Comparison of ENCODE assay signal across 15 cellular contexts in genomic region chr12:52352951-52353350, GRCh38. TPM values are rescaled to one million over a fixed set of nuclear protein-coding genes. Genes with fewer than 3 reads are reported as not detected.
DNase-seq lines count a peak whose midpoint lies in the region; ATAC-seq and TF ChIP-seq lines count a peak whose summit lies in the region.
"Had no signal": no experiment of that assay in that cellular context is flagged by ENCODE, and none has a peak within 500 bp of the region (broad histone marks: within the 10 kb centered on the region; RNA-seq: fewer than 3 reads in every experiment).

No MANE protein-coding gene starts in this region.

- 81 to 100% methylated on average over 2 of the region's 2 CpGs for WGBS in thyroid gland, 2 donors

- POLR2A ChIA-PET in naive thymus-derived CD8-positive, alpha-beta T cell (lab: Charles Lee): no interaction called here

- peak; percentile 13 for DNase-seq in activated naive CD4-positive, alpha-beta T cell treated with anti-CD3 and anti-CD28 coated beads, Interleukin-2, amount 10 ng/mL, durations not matched to agents 7 days and 5 days
- no peak for DNase-seq in activated naive CD4-positive, alpha-beta T cell (lab: John Stamatoyannopoulos, UW)
- no peak for DNase-seq in T-helper 17 cell
- DNase-seq in naive thymus-derived CD8-positive, alpha-beta T cell: peak in 1 of 10 donors; percentile 10
- no peak for DNase-seq in thyroid gland
- no peak for DNase-seq in vagina (ENCODE audit: extremely low spot score in 2 of 2)
- DNase-seq: 8988T; CD4-positive, CD25-positive, alpha-beta regulatory T cell; GM23248; IMR-90 had no signal

- peaks cover 47 to 53% of the 10 kb centered on the region in 2 donors for H3K4me1 ChIP-seq in thyroid gland
- H3K4me1 ChIP-seq in vagina: no peaks in the 10 kb centered on the region

- TF ChIP-seq CTCF in thyroid gland (IDR thresholded peaks at IDR 0.05) (no peak), vagina (IDR thresholded peaks at IDR 0.05) (no peak)

- H3K9me3 ChIP-seq in T-helper 17 cell (ENCODE audit: control insufficient read depth, low read length, poor library complexity, severe bottlenecking) (no peaks in the 10 kb centered on the region), thyroid gland (no peaks in the 10 kb centered on the region), vagina (no peaks in the 10 kb centered on the region)

- ATAC-seq in T-helper 17 cell (no peak), HG02763 (IDR thresholded peaks at IDR 0.05; ENCODE audit: unreplicated experiment) (no peak)
- ATAC-seq in naive thymus-derived CD8-positive, alpha-beta T cell: no peak
- ATAC-seq: HCT116 had no signal

- H3K4me3 Mint-ChIP-seq in activated naive CD4-positive, alpha-beta T cell treated with anti-CD3 and anti-CD28 coated beads, Interleukin-2, amount 10 ng/mL, durations not matched to agents 7 days and 5 days: no peak overlapping the region
- H3K4me3 Mint-ChIP-seq in T-helper 17 cell: peak overlapping the region; percentile 19
- H3K4me3 Mint-ChIP-seq in naive thymus-derived CD8-positive, alpha-beta T cell: peak overlapping the region in 6 of 10 donors; percentile 10 to 73 (median 25)
- H3K4me3 Mint-ChIP-seq: CD4-positive, CD25-positive, alpha-beta regulatory T cell had no signal

- H3K27me3 Mint-ChIP-seq in activated naive CD4-positive, alpha-beta T cell treated with anti-CD3 and anti-CD28 coated beads, Interleukin-2, amount 10 ng/mL, durations not matched to agents 7 days and 5 days: peaks cover 50% of the 10 kb centered on the region
- peaks cover 31% of the 10 kb centered on the region for H3K27me3 Mint-ChIP-seq in T-helper 17 cell
- H3K27me3 Mint-ChIP-seq in naive thymus-derived CD8-positive, alpha-beta T cell: peaks cover 0 to 16% (median 1%) of the 10 kb centered on the region in 5 donors
- H3K27me3 Mint-ChIP-seq: CD4-positive, CD25-positive, alpha-beta regulatory T cell had no signal

- H3K4me3 ChIP-seq in thyroid gland (replicated peaks in 1 of 3) (no peak overlapping the region), vagina (no peak overlapping the region)
- H3K4me3 ChIP-seq: BLaER1 treated with 17β-estradiol and CSF1 and Interleukin-3, amounts not matched to agents 10 nM and 100 nM; GM23248 had no signal

- H3K36me3 Mint-ChIP-seq in activated naive CD4-positive, alpha-beta T cell treated with anti-CD3 and anti-CD28 coated beads, Interleukin-2, amount 10 ng/mL, durations not matched to agents 7 days and 5 days: no peaks in the 10 kb centered on the region
- H3K36me3 Mint-ChIP-seq in T-helper 17 cell (ENCODE audit: low read depth): peaks cover 4% of the 10 kb centered on the region
- no peaks in the 10 kb centered on the region for H3K36me3 Mint-ChIP-seq in naive thymus-derived CD8-positive, alpha-beta T cell
- H3K36me3 Mint-ChIP-seq: CD4-positive, CD25-positive, alpha-beta regulatory T cell had no signal

- peaks cover 6% of the 10 kb centered on the region for H3K4me1 Mint-ChIP-seq in activated naive CD4-positive, alpha-beta T cell treated with anti-CD3 and anti-CD28 coated beads, Interleukin-2, amount 10 ng/mL, durations not matched to agents 7 days and 5 days
- peaks cover 20% of the 10 kb centered on the region for H3K4me1 Mint-ChIP-seq in T-helper 17 cell
- H3K4me1 Mint-ChIP-seq in naive thymus-derived CD8-positive, alpha-beta T cell: peaks cover 23 to 39% (median 37%) of the 10 kb centered on the region in 4 donors

- no peak overlapping the region for H3K27ac Mint-ChIP-seq in activated naive CD4-positive, alpha-beta T cell treated with anti-CD3 and anti-CD28 coated beads, Interleukin-2, amount 10 ng/mL, durations not matched to agents 7 days and 5 days
- H3K27ac Mint-ChIP-seq in T-helper 17 cell: no peak overlapping the region
- H3K27ac Mint-ChIP-seq in naive thymus-derived CD8-positive, alpha-beta T cell: peak overlapping the region in 2 of 10 donors; percentile 47 to 77

- CTCF ChIA-PET in activated naive CD4-positive, alpha-beta T cell treated with anti-CD3 and anti-CD28 coated beads, Interleukin-2, amount 10 ng/mL, durations not matched to agents 7 days and 5 days (lab: Charles Lee): interaction anchor here (0.7 to 1.7 kb wide), 4 partner anchors 8 to 518 kb away, joined by 3 to 8 read pairs (median 3); no protein-coding TSS in a partner anchor

- peak overlapping the region; percentile 70 to 95 (median 93) for H3K27ac ChIP-seq in thyroid gland
- H3K27ac ChIP-seq in vagina: no peak overlapping the region
- H3K27ac ChIP-seq: GM23248 had no signal

- intact Hi-C loops in thyroid gland (cut with DNase I): no loop called here
- intact Hi-C loops in vagina (cut with DNase I): no loop called here

- no peaks in the 10 kb centered on the region for H3K27me3 ChIP-seq in thyroid gland
- H3K27me3 ChIP-seq in vagina: no peaks in the 10 kb centered on the region
- H3K27me3 ChIP-seq: BLaER1 treated with 17β-estradiol and CSF1 and Interleukin-3, amounts not matched to agents 10 nM and 100 nM had no signal

- H3K36me3 ChIP-seq in thyroid gland (no peaks in the 10 kb centered on the region), vagina (no peaks in the 10 kb centered on the region)
- H3K36me3 ChIP-seq: BLaER1 treated with 17β-estradiol and CSF1 and Interleukin-3, amounts not matched to agents 10 nM and 100 nM had no signal

- no peak for TF ChIP-seq POLR2A in thyroid gland (IDR thresholded peaks at IDR 0.05)
- no peak for TF ChIP-seq POLR2A in vagina (IDR thresholded peaks at IDR 0.05)

- no peaks in the 10 kb centered on the region for H3K9me3 Mint-ChIP-seq in activated naive CD4-positive, alpha-beta T cell treated with anti-CD3 and anti-CD28 coated beads, Interleukin-2, amount 10 ng/mL, durations not matched to agents 7 days and 5 days
- H3K9me3 Mint-ChIP-seq in naive thymus-derived CD8-positive, alpha-beta T cell: no peaks in the 10 kb centered on the region

RNA-seq across cellular contexts. Expression of gene KRT85, which starts 14.3 kb away (rescaled TPM):
- not detected for total RNA-seq in T-helper 17 cell
- not detected for total RNA-seq in naive thymus-derived CD8-positive, alpha-beta T cell
- polyA plus RNA-seq in naive thymus-derived CD8-positive, alpha-beta T cell: not detected
- not detected for total RNA-seq in thyroid gland
- total RNA-seq in vagina: not detected
- total RNA-seq: CD4-positive, CD25-positive, alpha-beta regulatory T cell; GM23248; HT-29; IMR-90 had no signal
- polyA plus RNA-seq: CD4-positive, CD25-positive, alpha-beta regulatory T cell; GM23248; IMR-90 had no signal

RNA-seq across cellular contexts. Expression of gene KRT83, which starts 31.8 kb away (rescaled TPM):
- total RNA-seq in T-helper 17 cell: not detected
- not detected for total RNA-seq in naive thymus-derived CD8-positive, alpha-beta T cell
- not detected for polyA plus RNA-seq in naive thymus-derived CD8-positive, alpha-beta T cell
- total RNA-seq in thyroid gland: under 1 TPM in 3 of 4 donors, not detected in 1; 0.22 to 0.46 (median 0.40) TPM
- not detected for total RNA-seq in vagina
- total RNA-seq: CD4-positive, CD25-positive, alpha-beta regulatory T cell; Daoy; GM23248; IMR-90 had no signal
- polyA plus RNA-seq: CD4-positive, CD25-positive, alpha-beta regulatory T cell; GM23248; IMR-90 had no signal

RNA-seq across cellular contexts. Expression of gene KRT84, which starts 32.5 kb away (rescaled TPM):
- total RNA-seq in T-helper 17 cell: not detected
- total RNA-seq in naive thymus-derived CD8-positive, alpha-beta T cell: not detected
- not detected for polyA plus RNA-seq in naive thymus-derived CD8-positive, alpha-beta T cell
- total RNA-seq in thyroid gland: not detected
- not detected for total RNA-seq in vagina
- total RNA-seq: CD4-positive, CD25-positive, alpha-beta regulatory T cell; Daoy; GM23248; HT-29; IMR-90 had no signal
- polyA plus RNA-seq: CD4-positive, CD25-positive, alpha-beta regulatory T cell; GM23248; IMR-90 had no signal

RNA-seq across cellular contexts. Expression of gene KRT82, which starts 53.2 kb away (rescaled TPM):
- total RNA-seq in T-helper 17 cell (not detected), thyroid gland (not detected), vagina (not detected)
- total RNA-seq in naive thymus-derived CD8-positive, alpha-beta T cell: not detected
- polyA plus RNA-seq in naive thymus-derived CD8-positive, alpha-beta T cell: not detected
- total RNA-seq: CD4-positive, CD25-positive, alpha-beta regulatory T cell; Daoy; GM23248; HT-29; IMR-90 had no signal
- polyA plus RNA-seq: CD4-positive, CD25-positive, alpha-beta regulatory T cell; GM23248; IMR-90 had no signal
